Comparison of ENCODE assay signal across 16 cellular contexts in the genomic region with DNA sequence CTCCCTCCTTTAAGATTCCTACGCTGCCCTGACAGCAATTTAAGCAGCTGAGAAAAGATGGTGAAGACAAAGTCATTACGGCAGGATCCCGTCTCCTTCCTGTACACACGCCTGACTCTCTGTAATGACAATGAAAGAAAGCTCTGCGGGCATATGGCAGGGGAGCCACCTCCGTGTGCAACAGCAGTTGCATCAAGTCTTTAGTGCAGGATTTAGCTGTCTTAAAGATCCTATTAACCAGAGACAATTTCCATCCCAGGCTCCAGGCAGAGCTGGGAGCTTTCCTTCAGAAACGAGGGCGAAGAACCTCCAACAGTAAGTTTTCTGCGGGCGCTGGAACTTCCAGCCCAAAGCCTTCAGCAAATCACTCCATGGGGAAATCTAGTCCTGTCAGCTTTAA.
DNase-seq lines count a peak whose midpoint lies in the region; ATAC-seq, FAIRE-seq and TF ChIP-seq lines count a peak whose summit lies in the region.
"Had no signal": no experiment of that assay in that cellular context is flagged by ENCODE, and none has a peak within 500 bp of the region (broad histone marks: within the 10 kb centered on the region; RNA-seq: fewer than 3 reads in every experiment).

No MANE protein-coding gene starts in this region.

- H3K4ac ChIP-seq in mesendoderm (ENCODE audit: low read depth, low read length) = no peak overlapping the region

- intact Hi-C loops in PC-9 (cut with micrococcal nuclease; ENCODE audit: unreplicated experiment) = loop anchor here (2.0 kb wide), 1 partner anchor 38 kb away; no protein-coding TSS in a partner anchor

- peaks cover 45% of the 10 kb centered on the region for H3K79me1 ChIP-seq in mesendoderm (ENCODE audit: low read length)

- BruUV-seq in PC-9 (replicated peaks; lab: Mats Ljungman, UMichigan) = no TSS peak

- 67% methylated on average over 10 of the region's 10 CpGs for WGBS in A549 (ENCODE audit: missing lambda C conversion rate)
- 73 to 74% methylated on average over 10 of the region's 10 CpGs for WGBS in esophagus, 2 donors
- WGBS in mesendoderm (ENCODE audit: extremely low coverage, insufficient coverage, low lambda C conversion rate) = no CpG with 5 or more reads among the region's 10 CpGs

- H4K20me1 ChIP-seq in PC-9 (ENCODE audit: insufficient read depth) (peaks cover 27% of the 10 kb centered on the region), osteoblast (ENCODE audit: insufficient read depth, low read length) (peaks cover 22% of the 10 kb centered on the region)

- no peak overlapping the region for H2AFZ ChIP-seq in PC-9
- H2AFZ ChIP-seq in osteoblast (ENCODE audit: low read length) = peak overlapping the region; percentile 65
- H2AFZ ChIP-seq: GM23248 had no signal

- H3K27me3 ChIP-seq in PC-9 (ENCODE audit: insufficient read depth, low read depth) = no peaks in the 10 kb centered on the region
- H3K27me3 ChIP-seq in esophagus (ENCODE audit: control insufficient read depth in 1 of 2, insufficient read depth in 2 of 2, low read length in 2 of 2) = no peaks in the 10 kb centered on the region
- no peaks in the 10 kb centered on the region for H3K27me3 ChIP-seq in osteoblast (ENCODE audit: insufficient read depth, low read length)
- no peaks in the 10 kb centered on the region for H3K27me3 ChIP-seq in mesendoderm (ENCODE audit: insufficient read depth, low read length, poor library complexity)

- TF ChIP-seq POLR2A in A549 (IDR thresholded peaks at IDR 0.05; ENCODE audit: low read length) = no peak

- TF ChIP-seq CTCF in A549 (IDR thresholded peaks at IDR 0.05) (no peak), PC-9 (conservative IDR thresholded peaks at IDR 0.05) (no peak), osteoblast (IDR thresholded peaks at IDR 0.05; ENCODE audit: extremely low read depth, low read depth, low read length) (no peak)

- no peak for FAIRE-seq in A549 (lab: Jason Lieb, UNC)
- FAIRE-seq: endometrium had no signal

- TF ChIP-seq RAD21 in A549 (conservative IDR thresholded peaks at IDR 0.05 in 1 of 2, IDR thresholded peaks at IDR 0.05 in 1 of 2) = no peak

- TF ChIP-seq EP300 in A549 (IDR thresholded peaks at IDR 0.05) = no peak

- H2BK15ac ChIP-seq in mesendoderm (replicated peaks; ENCODE audit: low read depth) = no peak overlapping the region

- H4K5ac ChIP-seq in mesendoderm (ENCODE audit: low read length) = no peak overlapping the region

- H3K9ac ChIP-seq in mesendoderm (ENCODE audit: low read length) = no peak overlapping the region
- H3K9ac ChIP-seq: GM23248 had no signal

- no peak overlapping the region for H3K56ac ChIP-seq in mesendoderm (ENCODE audit: low read length)

- H3K27ac ChIP-seq in A549 (peak overlapping the region; percentile 78 to 89), PC-9 (0 out of 2 replicates have a peak overlapping the region, but pooled peaks have one; percentile 3), esophagus (ENCODE audit: low read depth in 2 of 2, low read length in 1 of 2) (peak overlapping the region; percentile 33 to 76), osteoblast (ENCODE audit: low read depth, low read length) (peak overlapping the region; percentile 87), mesendoderm (ENCODE audit: low read depth, low read length) (no peak overlapping the region)
- H3K27ac ChIP-seq: GM23248, SK-N-MC had no signal

- H3K18ac ChIP-seq in mesendoderm (ENCODE audit: low read length) = no peak overlapping the region

- no peak overlapping the region for H3K23ac ChIP-seq in mesendoderm (ENCODE audit: low read length)

- no peak overlapping the region for H2BK5ac ChIP-seq in mesendoderm (ENCODE audit: low read length)

- H3F3A ChIP-seq in PC-9 (ENCODE audit: insufficient read depth, low read depth) = no peaks in the 10 kb centered on the region

- H3K9me3 ChIP-seq in A549 = no peaks in the 10 kb centered on the region
- H3K9me3 ChIP-seq in PC-9 (ENCODE audit: insufficient read depth, low read depth) = no peaks in the 10 kb centered on the region
- no peaks in the 10 kb centered on the region for H3K9me3 ChIP-seq in esophagus (ENCODE audit: control insufficient read depth in 2 of 2, insufficient read depth in 1 of 2, low read depth in 1 of 2, low read length in 1 of 2)
- no peaks in the 10 kb centered on the region for H3K9me3 ChIP-seq in osteoblast (ENCODE audit: low read depth, low read length)

- DNase-seq in A549 (ENCODE audit: low read depth in 1 of 2, low spot score in 1 of 2) (no peak), PC-9 (no peak), osteoblast (ENCODE audit: insufficient read length, low spot score, missing footprints) (no peak), mesendoderm (no peak)
- DNase-seq: activated CD4-positive, alpha-beta T cell treated with anti-CD3 and anti-CD28 coated beads, Interleukin-2, amount 50 U/mL, for 1 hour; activated naive CD4-positive, alpha-beta T cell treated with anti-CD3 and anti-CD28 coated beads, Interleukin-2, amount 50 U/mL, for 16 hours; AML-193; GM23248; islet precursor cell; NCI-H345 had no signal

- H4K8ac ChIP-seq in mesendoderm (ENCODE audit: low read depth, low read length) = no peak overlapping the region

- H3K4me1 ChIP-seq in A549 = peaks cover 55% of the 10 kb centered on the region
- no peaks in the 10 kb centered on the region for H3K4me1 ChIP-seq in PC-9 (replicated peaks; ENCODE audit: insufficient read depth)
- peaks cover 4 to 17% of the 10 kb centered on the region in 2 donors for H3K4me1 ChIP-seq in esophagus (ENCODE audit: control insufficient read depth in 2 of 2, insufficient read depth in 2 of 2, low read length in 1 of 2)
- H3K4me1 ChIP-seq in osteoblast (ENCODE audit: insufficient read depth, low read length) = peaks cover 29% of the 10 kb centered on the region
- no peaks in the 10 kb centered on the region for H3K4me1 ChIP-seq in mesendoderm (ENCODE audit: control insufficient read depth, low read depth, low read length)

- ATAC-seq in A549 = peak; percentile 4 to 16; a peak in 4 of 6 replicates
- no peak for ATAC-seq in HG03342 (IDR thresholded peaks at IDR 0.05; ENCODE audit: unreplicated experiment)
- no peak for ATAC-seq in GM19351 (IDR thresholded peaks at IDR 0.05; ENCODE audit: unreplicated experiment)
- ATAC-seq in HG02763 (IDR thresholded peaks at IDR 0.05; ENCODE audit: unreplicated experiment) = no peak

- H2BK120ac ChIP-seq in mesendoderm (ENCODE audit: low read depth, low read length) = no peak overlapping the region

- H3K36me3 ChIP-seq in PC-9 (ENCODE audit: low read depth) (peaks cover 9% of the 10 kb centered on the region; the same call in 1 of the 2 replicates), esophagus (ENCODE audit: control insufficient read depth in 2 of 2, insufficient read depth in 2 of 2, low read length in 1 of 2) (peaks cover 0 to 7% of the 10 kb centered on the region in 2 donors), osteoblast (ENCODE audit: insufficient read depth, low read length) (peaks cover 14% of the 10 kb centered on the region), mesendoderm (ENCODE audit: control insufficient read depth, insufficient read depth, low read length) (peaks cover 7% of the 10 kb centered on the region)

- H3K4me2 ChIP-seq in A549 (peak overlapping the region; percentile 78), PC-9 (no peak overlapping the region), osteoblast (ENCODE audit: insufficient read depth, low read length) (peak overlapping the region; percentile 72), mesendoderm (ENCODE audit: low read length) (no peak overlapping the region)

- H3K79me2 ChIP-seq in PC-9 (ENCODE audit: low read depth) (peaks cover 57% of the 10 kb centered on the region), osteoblast (ENCODE audit: insufficient read depth, low read length) (peaks cover 68% of the 10 kb centered on the region), mesendoderm (ENCODE audit: control insufficient read depth, insufficient read depth, low read length) (peaks cover 83% of the 10 kb centered on the region)

- POLR2A ChIA-PET in A549 (lab: Yijun Ruan, JAX) = interaction anchor here (1.0 to 1.4 kb wide), 3 partner anchors 38 to 634 kb away, joined by 3 read pairs; partner anchors contain the start of gene EDRF1
- POLR2A ChIA-PET in PC-9 (lab: Charles Lee; ENCODE audit: unreplicated experiment) = interaction anchor here (0.6 kb wide), 2 partner anchors 41 to 358 kb away, joined by 7 read pairs; no protein-coding TSS in a partner anchor

- H3K9me2 ChIP-seq in PC-9 (ENCODE audit: insufficient read depth) = no peaks in the 10 kb centered on the region

- H2AK5ac ChIP-seq in mesendoderm (ENCODE audit: low read length) = no peak overlapping the region

- CTCF ChIA-PET in A549 (lab: Yijun Ruan, JAX) (interaction anchor here (0.7 to 3.5 kb wide), 11 partner anchors 11 to 55 kb away, joined by 3 to 16 read pairs (median 5); no protein-coding TSS in a partner anchor), PC-9 (lab: Charles Lee) (interaction anchor here (0.6 kb wide), 1 partner anchor 77 kb away, joined by 3 read pairs; no protein-coding TSS in a partner anchor)

- H3K4me3 ChIP-seq in A549 (no peak overlapping the region), PC-9 (no peak overlapping the region), esophagus (ENCODE audit: low read depth in 1 of 2, low read length in 2 of 2) (no peak overlapping the region), osteoblast (ENCODE audit: insufficient read depth, low read length) (peak overlapping the region; percentile 46), mesendoderm (ENCODE audit: low read length) (no peak overlapping the region)
- H3K4me3 ChIP-seq: GM23248, SK-N-MC had no signal

TF ChIP-seq in A549, 52 proteins besides CTCF, POLR2A, EP300 and RAD21:
- no peak for TF ChIP-seq GATA3 (IDR thresholded peaks at IDR 0.05; ENCODE audit: borderline replicate concordance)
- TF ChIP-seq ZNF302 (CRISPR knock-in tag; IDR thresholded peaks at IDR 0.05) = no peak
- no peak for TF ChIP-seq HOXB13 (CRISPR knock-in tag; IDR thresholded peaks at IDR 0.05; ENCODE audit: low read depth)
- no peak for TF ChIP-seq FOXS1 (CRISPR knock-in tag; IDR thresholded peaks at IDR 0.05)
- no peak for TF ChIP-seq SREBF2 (IDR thresholded peaks at IDR 0.05)
- no peak for TF ChIP-seq CBX8 (IDR thresholded peaks at IDR 0.05)

Comparison
In these comparisons a context has a peak if more than half of its experiments do, and no peak if none do; other contexts are left out.
1. ATAC-seq: peak in A549 (2 of 2); none in HG03342 (single experiment), GM19351 (single experiment) and HG02763 (single experiment).
2. H3K4me2 ChIP-seq: peak in A549 (single experiment) and osteoblast (single experiment); none in PC-9 (single experiment) and mesendoderm (single experiment).